ENCODE assay signal across 16 cellular contexts in the genomic region with DNA sequence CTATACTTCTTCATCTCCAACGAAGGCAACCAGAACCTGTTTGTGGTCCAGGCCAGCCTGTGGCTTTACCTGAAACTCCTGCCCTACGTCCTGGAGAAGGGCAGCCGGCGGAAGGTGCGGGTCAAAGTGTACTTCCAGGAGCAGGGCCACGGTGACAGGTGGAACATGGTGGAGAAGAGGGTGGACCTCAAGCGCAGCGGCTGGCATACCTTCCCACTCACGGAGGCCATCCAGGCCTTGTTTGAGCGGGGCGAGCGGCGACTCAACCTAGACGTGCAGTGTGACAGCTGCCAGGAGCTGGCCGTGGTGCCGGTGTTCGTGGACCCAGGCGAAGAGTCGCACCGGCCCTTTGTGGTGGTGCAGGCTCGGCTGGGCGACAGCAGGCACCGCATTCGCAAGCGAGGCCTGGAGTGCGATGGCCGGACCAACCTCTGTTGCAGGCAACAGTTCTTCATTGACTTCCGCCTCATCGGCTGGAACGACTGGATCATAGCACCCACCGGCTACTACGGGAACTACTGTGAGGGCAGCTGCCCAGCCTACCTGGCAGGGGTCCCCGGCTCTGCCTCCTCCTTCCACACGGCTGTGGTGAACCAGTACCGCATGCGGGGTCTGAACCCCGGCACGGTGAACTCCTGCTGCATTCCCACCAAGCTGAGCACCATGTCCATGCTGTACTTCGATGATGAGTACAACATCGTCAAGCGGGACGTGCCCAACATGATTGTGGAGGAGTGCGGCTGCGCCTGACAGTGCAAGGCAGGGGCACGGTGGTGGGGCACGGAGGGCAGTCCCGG. TPM values are rescaled to one million over a fixed set of nuclear protein-coding genes. Genes with fewer than 3 reads are reported as not detected.
DNase-seq lines count a peak whose midpoint lies in the region; ATAC-seq, FAIRE-seq and TF ChIP-seq lines count a peak whose summit lies in the region.
"Had no signal": no experiment of that assay in that cellular context is flagged by ENCODE, and none has a peak within 500 bp of the region (broad histone marks: within the 10 kb centered on the region; RNA-seq: fewer than 3 reads in every experiment).

No MANE protein-coding gene starts in this region.

- peaks cover 54% of the 10 kb centered on the region for H3K27me3 ChIP-seq in astrocyte (ENCODE audit: insufficient read depth, low read length)

- DNase-seq in A549 (ENCODE audit: low read depth in 1 of 2, low spot score in 1 of 2) (no peak), astrocyte (ENCODE audit: low read depth) (no peak), left kidney (ENCODE audit: low read depth, low spot score) (peak; percentile 46), chondrocyte (ENCODE audit: low spot score) (no peak), SHP77 treated with DMSO at 0.1 percent for 48 hours (lab: John Stamatoyannopoulos, UW) (no peak)
- no peak for DNase-seq in activated T-cell treated with anti-CD3 and anti-CD28 coated beads, Interleukin-2, amount 50 U/mL, for 1 hour
- DNase-seq: Calu3, GM23248, NCI-H446 treated with DMSO at 0.1 percent for 48 hours, SIG-M5 had no signal

- no peak overlapping the region for H3K9ac ChIP-seq in astrocyte (ENCODE audit: low read length)
- H3K9ac ChIP-seq: GM23248 had no signal

- peak overlapping the region; percentile 28 for H3K4me3 Mint-ChIP-seq in astrocyte (ENCODE audit: unreplicated experiment)
- no peak overlapping the region for H3K4me3 Mint-ChIP-seq in chondrocyte (ENCODE audit: unreplicated experiment)

- 94% methylated on average over 23 of the region's 47 CpGs for WGBS in A549 (ENCODE audit: missing lambda C conversion rate)

- H3K27ac Mint-ChIP-seq in astrocyte (ENCODE audit: unreplicated experiment) (no peak overlapping the region), chondrocyte (ENCODE audit: unreplicated experiment) (no peak overlapping the region)

- no peak overlapping the region for H3K4me3 ChIP-seq in A549
- no peak overlapping the region for H3K4me3 ChIP-seq in HEK293 (ENCODE audit: low read depth, low read length)
- no peak overlapping the region for H3K4me3 ChIP-seq in astrocyte (ENCODE audit: insufficient read depth, low read depth, low read length)
- H3K4me3 ChIP-seq: GM23248 had no signal

- TF ChIP-seq EP300 in A549 (IDR thresholded peaks at IDR 0.05) = no peak

- H3K4me1 Mint-ChIP-seq in astrocyte (ENCODE audit: low read depth, unreplicated experiment) = peaks cover 7% of the 10 kb centered on the region
- H3K4me1 Mint-ChIP-seq in chondrocyte (ENCODE audit: low read depth) = peaks cover 10% of the 10 kb centered on the region

- no peak overlapping the region for H2AFZ ChIP-seq in astrocyte (ENCODE audit: low read depth, low read length)
- H2AFZ ChIP-seq: GM23248 had no signal

- H4K20me1 ChIP-seq in astrocyte (ENCODE audit: insufficient read depth, low read length) = peaks cover 16% of the 10 kb centered on the region

- peaks cover 0 to 23% of the 10 kb centered on the region in 2 experiments; a peak in 1 of 3 replicates for H3K36me3 ChIP-seq in HEK293 (ENCODE audit: control insufficient read depth in 2 of 2, insufficient read depth in 1 of 2, low read length in 2 of 2)
- H3K36me3 ChIP-seq in astrocyte (ENCODE audit: insufficient read depth, low read length) = no peaks in the 10 kb centered on the region

- H3K9me3 ChIP-seq in A549 (no peaks in the 10 kb centered on the region), HEK293 (ENCODE audit: control insufficient read depth, insufficient read depth, low read depth, low read length) (no peaks in the 10 kb centered on the region), astrocyte (ENCODE audit: insufficient read depth, low read depth, low read length) (no peaks in the 10 kb centered on the region)

- no peaks in the 10 kb centered on the region for H3K9me3 Mint-ChIP-seq in astrocyte (ENCODE audit: unreplicated experiment)
- H3K9me3 Mint-ChIP-seq in chondrocyte (ENCODE audit: low read depth) = no peaks in the 10 kb centered on the region

- H3K27ac ChIP-seq in A549 (peak overlapping the region; percentile 69 to 93; a peak in 3 of 6 replicates), HEK293 (ENCODE audit: extremely low read depth, low read depth, low read length) (no peak overlapping the region), astrocyte (ENCODE audit: low read depth, low read length) (no peak overlapping the region)
- H3K27ac ChIP-seq: GM23248 had no signal

- POLR2A ChIA-PET in A549 (lab: Yijun Ruan, JAX) = no interaction called here
- POLR2A ChIA-PET in HEK293 (lab: Yijun Ruan, JAX) = interaction anchor here (1.2 kb wide), 1 partner anchor 204 kb away, joined by 3 read pairs; no protein-coding TSS in a partner anchor

- no peak for FAIRE-seq in A549 (lab: Jason Lieb, UNC)
- FAIRE-seq in astrocyte (lab: Jason Lieb, UNC) = no peak
- FAIRE-seq: A204.1, GM12891, RCC 7860 had no signal

- no peaks in the 10 kb centered on the region for H3K79me2 ChIP-seq in astrocyte (ENCODE audit: insufficient read depth, low read length)

- H3K4me1 ChIP-seq in A549 (peaks cover 30% of the 10 kb centered on the region), HEK293 (ENCODE audit: control insufficient read depth, insufficient read depth, low read length) (peaks cover 15% of the 10 kb centered on the region), astrocyte (ENCODE audit: insufficient read depth, low read length) (peaks cover 4% of the 10 kb centered on the region)

- TF ChIP-seq CTCF in A549 (IDR thresholded peaks at IDR 0.05) = no peak
- no peak for TF ChIP-seq CTCF in HEK293 (tag by site-specific recombination; IDR thresholded peaks at IDR 0.05)
- no peak for TF ChIP-seq CTCF in astrocyte (IDR thresholded peaks at IDR 0.05; ENCODE audit: insufficient read depth, low read depth, low read length)
- no peak for TF ChIP-seq CTCF in chondrocyte (IDR thresholded peaks at IDR 0.05)

- peaks cover 57% of the 10 kb centered on the region for H3K27me3 Mint-ChIP-seq in astrocyte (ENCODE audit: low read depth, unreplicated experiment)
- H3K27me3 Mint-ChIP-seq in chondrocyte (ENCODE audit: low read depth) = peaks cover 27% of the 10 kb centered on the region

- no peak for TF ChIP-seq RAD21 in A549 (conservative IDR thresholded peaks at IDR 0.05 in 1 of 2, IDR thresholded peaks at IDR 0.05 in 1 of 2)

- CTCF ChIA-PET in A549 (lab: Yijun Ruan, JAX) (interaction anchor here (0.9 to 2.0 kb wide), 4 partner anchors 47 to 331 kb away, joined by 3 to 9 read pairs (median 4); no protein-coding TSS in a partner anchor), HEK293 (lab: Yijun Ruan, JAX) (no interaction called here)

- TF ChIP-seq POLR2A in A549 (IDR thresholded peaks at IDR 0.05; ENCODE audit: low read length) = no peak

- ATAC-seq in A549 (no peak), GM18519 (IDR thresholded peaks at IDR 0.05; ENCODE audit: low FRiP score, unreplicated experiment) (no peak)

- H3K4me2 ChIP-seq in A549 (peak overlapping the region; percentile 94; the same call in 1 of the 3 replicates), astrocyte (ENCODE audit: low read length) (no peak overlapping the region)

- H3K36me3 Mint-ChIP-seq in astrocyte (ENCODE audit: low read depth, unreplicated experiment) (peaks cover 2% of the 10 kb centered on the region), chondrocyte (ENCODE audit: low read depth) (no peaks in the 10 kb centered on the region)

TF ChIP-seq in A549, 52 proteins besides CTCF, POLR2A, EP300 and RAD21 (continues in another document):
- no peak for TF ChIP-seq RNF2 (IDR thresholded peaks at IDR 0.05; ENCODE audit: borderline replicate concordance, low read depth)
- TF ChIP-seq RARB (CRISPR knock-in tag; IDR thresholded peaks at IDR 0.05) = no peak
- TF ChIP-seq E2F6 (IDR thresholded peaks at IDR 0.05; ENCODE audit: borderline replicate concordance, low read depth) = no peak
- TF ChIP-seq USF2 (IDR thresholded peaks at IDR 0.05) = no peak
- TF ChIP-seq PHF8 (IDR thresholded peaks at IDR 0.05; ENCODE audit: borderline replicate concordance, low read depth) = no peak

TF ChIP-seq in HEK293, 187 proteins besides CTCF, POLR2A, EP300 and RAD21:
- TF ChIP-seq REST (tag by site-specific recombination; IDR thresholded peaks at IDR 0.05) (peak; percentile 87), ZNF473 (tag by site-specific recombination; IDR thresholded peaks at IDR 0.05) (no peak), ZNF248 (tag by site-specific recombination; IDR thresholded peaks at IDR 0.05) (no peak)

RNA-seq across cellular contexts. Expression of gene INHBB, which starts 3.4 kb away (rescaled TPM):
- polyA plus RNA-seq in A549 (2011; rRNA removed) (21.4 and 25.3 TPM in 2 replicates), A549 (2017; fragmentation: RNase III; extraction: RNeasy Plus Mini Kit Qiagen cat#74134 plus additional on column Dnase treatment) (7.2 to 9.3 TPM (median 9.2 TPM) in 3 replicates)
- 14.3 and 17.6 TPM in 2 replicates for polyA plus RNA-seq in A549 (2012; cell fraction: cytosol; rRNA removed)
- 13.8 and 22.1 TPM in 2 replicates for polyA plus RNA-seq in A549 (2012; cell fraction: nucleus; rRNA removed)
- polyA minus RNA-seq in A549 (2011; rRNA and poly(A)+ RNA removed) = 27.5 and 33.4 TPM in 2 replicates
- total RNA-seq in astrocyte (7.1 and 19.8 TPM in 2 replicates), chondrocyte (0.58 to 1.3 TPM (median 0.90 TPM) in 3 replicates)
- total RNA-seq: Calu3, G401 had no signal

Comparison
In these comparisons a context has a peak if more than half of its experiments do, and no peak if none do; other contexts are left out.
1. H3K27ac ChIP-seq: peak in A549 (2 of 2); none in HEK293 (single experiment) and astrocyte (single experiment).
2. Of the 5 proteins assayed by ChIP-seq in both HEK293 and A549: peak only in HEK293: REST; only in A549: none; in both: none; in neither: 4.